33 cellular contexts compared by ENCODE assay signal in the genomic region with DNA sequence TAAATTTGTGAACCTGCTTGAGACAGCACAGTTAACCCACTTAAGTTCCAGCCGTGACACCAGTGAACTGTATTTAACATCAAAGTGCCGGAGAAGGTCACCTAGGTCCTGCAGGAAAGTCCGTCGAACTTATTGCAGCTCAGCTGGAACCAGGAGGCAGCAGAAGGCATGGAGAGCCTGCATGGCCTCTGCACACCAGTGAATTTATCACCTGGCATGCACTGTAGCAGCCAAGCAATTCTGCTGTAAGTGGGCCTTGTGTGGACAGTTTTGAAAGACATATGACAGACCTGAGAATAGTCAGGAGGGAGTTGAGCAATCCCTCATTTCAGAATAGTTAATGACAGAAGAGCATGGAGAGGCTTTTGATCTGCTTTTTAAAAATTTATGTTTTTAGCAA.
"Had no signal": no experiment of that assay in that cellular context is flagged by ENCODE, and none has a peak within 500 bp of the region (broad histone marks: within the 10 kb centered on the region; RNA-seq: fewer than 3 reads in every experiment).

No MANE protein-coding gene starts in this region.

- H3K9me3 ChIP-seq: MG63 had no signal

- DNase-seq: activated B cell treated with CpG ODN at 0.5 μM for 24 hours; activated CD4-positive, alpha-beta memory T cell treated with anti-CD3 and anti-CD28 coated beads for 36 hours; activated CD4-positive, alpha-beta T cell treated with anti-CD3 and anti-CD28 coated beads for 4 hours; activated CD4-positive, alpha-beta T cell treated with anti-CD3 and anti-CD28 coated beads, Interleukin-2, amount 50 U/mL, for 1 hour; activated CD4-positive, CD25-positive, alpha-beta regulatory T cell treated with anti-CD3 and anti-CD28 coated beads, Interleukin-2, amount 50 U/mL, for 72 hours; activated CD8-positive, alpha-beta memory T cell treated with anti-CD3 and anti-CD28 coated beads, Interleukin-2, amount 50 U/mL, for 4 hours; activated effector memory CD4-positive, alpha-beta T cell treated with Interleukin-2 at 50 U/mL for 16 hours; activated naive CD4-positive, alpha-beta T cell treated with anti-CD3 and anti-CD28 coated beads, Interleukin-2, amount 10 ng/mL, durations not matched to agents 7 days and 5 days; activated naive CD8-positive, alpha-beta T cell treated with anti-CD3 and anti-CD28 coated beads, Interleukin-2, amount 50 U/mL, for 24 hours; activated T-cell treated with anti-CD3 and anti-CD28 coated beads, Interleukin-2, amount 50 U/mL, for 48 hours; anterior cingulate cortex; brain microvascular endothelial cell; Kasumi-1; KG1; MG63; NCI-H1048; NCI-H1105 treated with DMSO at 0.1 percent for 48 hours; NCI-H1436; NCI-H1694; NCI-H1930; NCI-H2081 treated with DMSO at 0.1 percent for 48 hours; NCI-H226; NCI-H446 treated with DMSO at 0.1 percent for 48 hours; NCI-H524; NCI-H69; NCI-H82; SW 1271; T-helper 1 cell; T-helper 2 cell; T-helper 9 cell had no signal

- H3K4me3 ChIP-seq: cardiac muscle cell, MG63 had no signal

- H3K27ac ChIP-seq: brain microvascular endothelial cell, cardiac muscle cell, VCaP had no signal

- H3K27me3 ChIP-seq: brain microvascular endothelial cell, cardiac muscle cell, MG63 had no signal

- ATAC-seq: activated naive CD8-positive, alpha-beta T cell treated with anti-CD3 and anti-CD28 coated beads, Interleukin-2, amount 50 U/mL, for 24 hours; Panc1 had no signal

- H3K36me3 ChIP-seq: brain microvascular endothelial cell, cardiac muscle cell, MG63 had no signal
